In genomic region chr5:1503301-1504243, GRCh38 we compare ENCODE assay signal across 8 cellular contexts. TPM values are rescaled to one million over a fixed set of nuclear protein-coding genes. Genes with fewer than 3 reads are reported as not detected.
DNase-seq lines count a peak whose midpoint lies in the region; ATAC-seq and TF ChIP-seq lines count a peak whose summit lies in the region.

No MANE protein-coding gene starts in this region.

- H3K4me3 Mint-ChIP-seq in CD4-positive, CD25-positive, alpha-beta regulatory T cell, result peak overlapping the region in 2 of 4 donors; percentile 3 to 56

- peak overlapping the region; percentile 6 to 83 (median 77) for H3K27ac Mint-ChIP-seq in CD4-positive, CD25-positive, alpha-beta regulatory T cell

- H3K36me3 ChIP-seq in CD4-positive, CD25-positive, alpha-beta regulatory T cell (ENCODE audit: control insufficient read depth, insufficient read depth, low read length), result peaks cover 10% of the 10 kb centered on the region
- 0 out of 2 replicates have a peak, but pooled peaks cover 3% of the 10 kb centered on the region for H3K36me3 ChIP-seq in OCI-LY1 (ENCODE audit: insufficient read depth, low read length)
- H3K36me3 ChIP-seq in transverse colon, result no peaks in the 10 kb centered on the region

- H3F3A ChIP-seq in OCI-LY1 (ENCODE audit: insufficient read depth, low read length), result peaks cover 5% of the 10 kb centered on the region; the same call in 1 of the 2 replicates

- no peak for ATAC-seq in CD4-positive, CD25-positive, alpha-beta regulatory T cell (ENCODE audit: low read depth in 2 of 2)
- ATAC-seq in GM21515 (IDR thresholded peaks at IDR 0.05; ENCODE audit: unreplicated experiment), result peak; percentile 20

- no peaks in the 10 kb centered on the region for H3K79me2 ChIP-seq in OCI-LY1 (ENCODE audit: insufficient read depth, low read length)

- no peak for TF ChIP-seq EP300 in transverse colon (IDR thresholded peaks at IDR 0.05; ENCODE audit: low read depth)

- H3K9me2 ChIP-seq in OCI-LY1 (ENCODE audit: low read depth, low read length), result no peaks in the 10 kb centered on the region

- no peaks in the 10 kb centered on the region for H3K27me3 ChIP-seq in CD4-positive, CD25-positive, alpha-beta regulatory T cell (ENCODE audit: control insufficient read depth, insufficient read depth, low read length)
- H3K27me3 ChIP-seq in OCI-LY1 (ENCODE audit: insufficient read depth, low read length), result no peaks in the 10 kb centered on the region
- H3K27me3 ChIP-seq in transverse colon, result no peaks in the 10 kb centered on the region

- no peak overlapping the region for H2AFZ ChIP-seq in OCI-LY1 (ENCODE audit: low read length)

- H3K9me3 Mint-ChIP-seq in CD4-positive, CD25-positive, alpha-beta regulatory T cell, result no peaks in the 10 kb centered on the region

- H3K4me3 ChIP-seq in CD4-positive, CD25-positive, alpha-beta regulatory T cell (ENCODE audit: low read depth, low read length), result no peak overlapping the region
- H3K4me3 ChIP-seq in OCI-LY1 (ENCODE audit: low read depth, low read length, poor library complexity, severe bottlenecking) (peak overlapping the region; percentile 30), transverse colon (no peak overlapping the region)

- DNase-seq in CD4-positive, CD25-positive, alpha-beta regulatory T cell, result peak in 1 of 3 donors; percentile 25
- DNase-seq in cardiac septum (ENCODE audit: low spot score) (peak; percentile 89), transverse colon (peak; percentile 49), NCI-H1436 (lab: John Stamatoyannopoulos, UW) (no peak), NCI-H2107 treated with DMSO at 0.1 percent for 48 hours (lab: John Stamatoyannopoulos, UW; ENCODE audit: unreplicated experiment) (no peak), RKO (ENCODE audit: low spot score) (no peak)

- no peaks in the 10 kb centered on the region for H3K27me3 Mint-ChIP-seq in CD4-positive, CD25-positive, alpha-beta regulatory T cell

- peaks cover 4% of the 10 kb centered on the region for H3K36me3 Mint-ChIP-seq in CD4-positive, CD25-positive, alpha-beta regulatory T cell

- TF ChIP-seq POLR2A in transverse colon (IDR thresholded peaks at IDR 0.05), result no peak

- no peak overlapping the region for H3K27ac ChIP-seq in CD4-positive, CD25-positive, alpha-beta regulatory T cell (ENCODE audit: insufficient read depth, low read length, poor library complexity, severe bottlenecking)
- H3K27ac ChIP-seq in OCI-LY1 (ENCODE audit: low read depth, low read length, poor library complexity, severe bottlenecking) (peak overlapping the region; percentile 62), transverse colon (peak overlapping the region; percentile 22 to 54 (median 40))

- TF ChIP-seq CTCF in OCI-LY1 (IDR thresholded peaks at IDR 0.05; ENCODE audit: low read length) (peak; percentile 26), transverse colon (IDR thresholded peaks at IDR 0.05) (no peak)

- WGBS in transverse colon (ENCODE audit: low coverage in 1 of 2), 2 donors, result 62 to 86% methylated on average over 7 to 20 of the region's 20 CpGs

- H3K4me1 ChIP-seq in CD4-positive, CD25-positive, alpha-beta regulatory T cell (ENCODE audit: control insufficient read depth, insufficient read depth, low read length, poor library complexity, severe bottlenecking), result peaks cover 11% of the 10 kb centered on the region
- peaks cover 30% of the 10 kb centered on the region for H3K4me1 ChIP-seq in OCI-LY1 (ENCODE audit: insufficient read depth, low read length, severe bottlenecking)
- H3K4me1 ChIP-seq in transverse colon, result peaks cover 0 to 11% (median 8%) of the 10 kb centered on the region in 4 donors

- no peaks in the 10 kb centered on the region for H4K20me1 ChIP-seq in OCI-LY1 (ENCODE audit: insufficient read depth, low read length)

- H3K9ac ChIP-seq in OCI-LY1 (ENCODE audit: low read length), result no peak overlapping the region; the same call in 1 of the 2 replicates

- H3K4me1 Mint-ChIP-seq in CD4-positive, CD25-positive, alpha-beta regulatory T cell, result peaks cover 12 to 36% (median 17%) of the 10 kb centered on the region in 4 donors

- in situ Hi-C loops in transverse colon (cut with MboI; ENCODE audit: low pct_ligation_motif_present in 1 of 4, low pct_unique_long_range_greater_than_20kb in 1 of 4, low sequenced_read_pairs in 3 of 4), result no loop called here

- no peaks in the 10 kb centered on the region for H3K9me3 ChIP-seq in CD4-positive, CD25-positive, alpha-beta regulatory T cell (ENCODE audit: control insufficient read depth in 2 of 2, low read length in 2 of 2)
- H3K9me3 ChIP-seq in OCI-LY1 (ENCODE audit: low read length) (no peaks in the 10 kb centered on the region), transverse colon (no peaks in the 10 kb centered on the region)

- intact Hi-C loops in cardiac septum (cut with DNase I) (no loop called here), transverse colon (cut with DNase I; ENCODE audit: low total_unique reads) (no loop called here)

- H3K4me2 ChIP-seq in OCI-LY1 (ENCODE audit: low read length), result peak overlapping the region; percentile 53

RNA-seq across cellular contexts. Expression of gene LPCAT1, which starts 20.2 kb away (rescaled TPM):
- 34.7 TPM for total RNA-seq in CD4-positive, CD25-positive, alpha-beta regulatory T cell
- 10 to 100 TPM; 21.4 to 29.6 (median 24.2) TPM for polyA plus RNA-seq in CD4-positive, CD25-positive, alpha-beta regulatory T cell
- total RNA-seq in cardiac septum (14.7 TPM), transverse colon (10 to 100 TPM in 3 of 4 donors, 1 to 10 TPM in 1; 10.0 to 50.5 (median 21.0) TPM)

RNA-seq across cellular contexts. Expression of gene SLC6A3, which starts 58.3 kb away (rescaled TPM):
- total RNA-seq in CD4-positive, CD25-positive, alpha-beta regulatory T cell, result not detected
- under 1 TPM in 1 of 4 donors, not detected in 3; 0.27 TPM for polyA plus RNA-seq in CD4-positive, CD25-positive, alpha-beta regulatory T cell
- total RNA-seq in cardiac septum, result 0.19 TPM
- not detected for total RNA-seq in transverse colon

Comparison
In these comparisons a context has a peak if more than half of its experiments do, and no peak if none do; other contexts are left out.
1. DNase-seq: peak in cardiac septum (single experiment) and transverse colon (single experiment); none in NCI-H1436 (single experiment), NCI-H2107 treated with DMSO at 0.1 percent for 48 hours (single experiment) and RKO (single experiment).